Comparison of ENCODE assay signal across 21 cellular contexts in genomic region chr16:88370365-88370764, GRCh38. TPM values are rescaled to one million over a fixed set of nuclear protein-coding genes. Genes with fewer than 3 reads are reported as not detected.
"Had no signal": no experiment of that assay in that cellular context is flagged by ENCODE, and none has a peak within 500 bp of the region (broad histone marks: within the 10 kb centered on the region; RNA-seq: fewer than 3 reads in every experiment).

No MANE protein-coding gene starts in this region.

- H3K4me1 ChIP-seq: right lobe of liver, spleen, testis, tibial nerve, upper lobe of right lung, vagina had no signal

- H3K36me3 Mint-ChIP-seq: naive thymus-derived CD8-positive, alpha-beta T cell; stimulated activated naive B cell treated with anti-CD40 and anti-IgM and Interleukin-4, amounts not matched to agents 10 μg/mL and 1 μg/mL and 100 μg/mL, for 72 hours had no signal

- H3K27ac ChIP-seq: neutrophil, right lobe of liver, spleen, testis, tibial nerve, upper lobe of right lung, vagina had no signal

- H3K27me3 Mint-ChIP-seq: stimulated activated naive CD8-positive, alpha-beta T cell treated with anti-CD3 and anti-CD28 coated beads, Interleukin-15, amount 100 ng/mL, for 72 hours had no signal

- H3K36me3 ChIP-seq: neutrophil, right lobe of liver, spleen, tibial nerve, upper lobe of right lung, vagina had no signal

- H3K4me3 Mint-ChIP-seq: immature natural killer cell; naive thymus-derived CD8-positive, alpha-beta T cell; stimulated activated naive B cell treated with anti-CD40 and anti-IgM and Interleukin-4, amounts not matched to agents 10 μg/mL and 1 μg/mL and 100 μg/mL, for 72 hours; stimulated activated naive CD8-positive, alpha-beta T cell treated with anti-CD3 and anti-CD28 coated beads, Interleukin-15, amount 100 ng/mL, for 72 hours had no signal

- H3K4me1 Mint-ChIP-seq: immature natural killer cell; stimulated activated naive B cell treated with anti-CD40 and anti-IgM and Interleukin-4, amounts not matched to agents 10 μg/mL and 1 μg/mL and 100 μg/mL, for 72 hours; stimulated activated naive CD8-positive, alpha-beta T cell treated with anti-CD3 and anti-CD28 coated beads, Interleukin-15, amount 100 ng/mL, for 72 hours had no signal

- H3K4me3 ChIP-seq: right lobe of liver, spleen, testis, tibial nerve, upper lobe of right lung, vagina had no signal

- H3K9me3 Mint-ChIP-seq: immature natural killer cell; stimulated activated naive B cell treated with anti-CD40 and anti-IgM and Interleukin-4, amounts not matched to agents 10 μg/mL and 1 μg/mL and 100 μg/mL, for 72 hours; stimulated activated naive CD8-positive, alpha-beta T cell treated with anti-CD3 and anti-CD28 coated beads, Interleukin-15, amount 100 ng/mL, for 72 hours had no signal

- FAIRE-seq: endometrium, frontal cortex, keratinocyte had no signal

- DNase-seq: effector memory CD4-positive, alpha-beta T cell; immature natural killer cell; left cardiac atrium; mammary epithelial cell; naive thymus-derived CD8-positive, alpha-beta T cell; stimulated activated CD4-positive, alpha-beta T cell treated with anti-CD3 and anti-CD28 coated beads, Interleukin-15, amount 100 ng/mL, for 24 hours; stimulated activated CD4-positive, alpha-beta T cell treated with anti-CD3 and anti-CD28 coated beads, Interleukin-1b, Interleukin-23, amount 100 ng/mL, for 48 hours; stimulated activated CD4-positive, alpha-beta T cell treated with anti-CD3 and anti-CD28 coated beads, Interleukin-4, amount 100 ng/mL, for 4 hours; stimulated activated naive B cell treated with anti-CD40 and anti-IgM and Interleukin-4, amounts not matched to agents 10 μg/mL and 1 μg/mL and 100 μg/mL, for 72 hours; stimulated activated naive CD8-positive, alpha-beta T cell treated with anti-CD3 and anti-CD28 coated beads, Interleukin-15, amount 100 ng/mL, for 72 hours; testis; upper lobe of right lung had no signal

- H3K27me3 ChIP-seq: neutrophil, right lobe of liver, testis, tibial nerve, upper lobe of right lung, vagina had no signal

- H3K9me3 ChIP-seq: neutrophil, right lobe of liver, spleen, testis, tibial nerve, upper lobe of right lung, vagina had no signal

- H3K27ac Mint-ChIP-seq: immature natural killer cell; naive thymus-derived CD8-positive, alpha-beta T cell; stimulated activated naive B cell treated with anti-CD40 and anti-IgM and Interleukin-4, amounts not matched to agents 10 μg/mL and 1 μg/mL and 100 μg/mL, for 72 hours; stimulated activated naive CD8-positive, alpha-beta T cell treated with anti-CD3 and anti-CD28 coated beads, Interleukin-15, amount 100 ng/mL, for 72 hours had no signal

RNA-seq across cellular contexts. Expression of gene ZNF469, which starts 12.4 kb away (rescaled TPM):
- polyA plus RNA-seq: keratinocyte, neural cell had no signal
